ENCODE assay signal across 24 cellular contexts in genomic region chr13:85373322-85373721, GRCh38.
DNase-seq lines count a peak whose midpoint lies in the region; ATAC-seq, FAIRE-seq and TF ChIP-seq lines count a peak whose summit lies in the region.
"Had no signal": no experiment of that assay in that cellular context is flagged by ENCODE, and none has a peak within 500 bp of the region (broad histone marks: within the 10 kb centered on the region; RNA-seq: fewer than 3 reads in every experiment).

No MANE protein-coding gene starts in this region.

- FAIRE-seq in HepG2 (lab: Jason Lieb, UNC): no peak
- FAIRE-seq: GM12892, GM18507, HTR-8/SVneo had no signal

- intact Hi-C loops in HepG2 (cut with micrococcal nuclease; ENCODE audit: unreplicated experiment) (no loop called here), right lobe of liver (cut with DNase I) (no loop called here), PC-3 (cut with micrococcal nuclease) (loop anchor here (10.0 kb wide), 1 partner anchor 131 kb away; no protein-coding TSS in a partner anchor)

- no peaks in the 10 kb centered on the region for H3K9me2 ChIP-seq in PC-3 (replicated peaks; ENCODE audit: low read length)
- no peaks in the 10 kb centered on the region for H3K9me2 ChIP-seq in GM23338 (ENCODE audit: insufficient read depth)

- no TSS peak for BruUV-seq in HepG2 (replicated peaks; lab: Mats Ljungman, UMichigan)
- BruUV-seq in PC-3 (replicated peaks; lab: Mats Ljungman, UMichigan): no TSS peak

- no peak overlapping the region for H3K4me3 Mint-ChIP-seq in GM23338
- H3K4me3 Mint-ChIP-seq: CD4-positive, alpha-beta T cell; HFFc6 had no signal

- H3K27me3 Mint-ChIP-seq in GM23338 (ENCODE audit: insufficient read depth, low read depth, poor library complexity): no peaks in the 10 kb centered on the region
- H3K27me3 Mint-ChIP-seq: CD4-positive, alpha-beta T cell had no signal

- H3K4me3 ChIP-seq in HepG2 (replicated peaks in 1 of 3; ENCODE audit: insufficient read depth in 1 of 3, low read depth in 2 of 3, low read length in 3 of 3) (no peak overlapping the region), right lobe of liver (no peak overlapping the region), PC-3 (ENCODE audit: low read length) (no peak overlapping the region), GM23338 (no peak overlapping the region)

- H3K27ac ChIP-seq in HepG2 (ENCODE audit: extremely low read length, insufficient read depth, low read length) (no peak overlapping the region), right lobe of liver (no peak overlapping the region), PC-3 (ENCODE audit: low read length) (no peak overlapping the region), epithelial cell of prostate (peak overlapping the region; percentile 17), GM23338 (ENCODE audit: low read depth) (no peak overlapping the region)

- H3K4me1 ChIP-seq in HepG2 (ENCODE audit: insufficient read depth, low read length) (peaks cover 32% of the 10 kb centered on the region), right lobe of liver (no peaks in the 10 kb centered on the region), PC-3 (ENCODE audit: insufficient read depth, low read length) (peaks cover 12% of the 10 kb centered on the region; the same call in 1 of the 2 replicates), GM23338 (ENCODE audit: insufficient read depth) (no peaks in the 10 kb centered on the region)
- H3K4me1 ChIP-seq: BE2C had no signal

- TF ChIP-seq RAD21 in HepG2 (CRISPR knock-in tag; IDR thresholded peaks at IDR 0.05): no peak

- H3K27me3 ChIP-seq in HepG2 (ENCODE audit: control insufficient read depth in 1 of 2, insufficient read depth in 2 of 2, low read length in 2 of 2): no peaks in the 10 kb centered on the region
- no peaks in the 10 kb centered on the region for H3K27me3 ChIP-seq in right lobe of liver
- H3K27me3 ChIP-seq in PC-3 (ENCODE audit: low read length): no peaks in the 10 kb centered on the region
- no peaks in the 10 kb centered on the region for H3K27me3 ChIP-seq in GM23338 (ENCODE audit: insufficient read depth)
- H3K27me3 ChIP-seq: BE2C had no signal

- no peak overlapping the region for H3K9ac ChIP-seq in HepG2 (ENCODE audit: insufficient read depth, low read depth, low read length)
- no peak overlapping the region for H3K9ac ChIP-seq in PC-3 (ENCODE audit: low read length)

- 0% methylated on average over 3 of the region's 3 CpGs for WGBS in HepG2 (ENCODE audit: low lambda C conversion rate)
- 15% methylated on average over 3 of the region's 3 CpGs for WGBS in right lobe of liver (ENCODE audit: insufficient coverage, low coverage, low lambda C conversion rate, missing lambda C conversion rate)

- in situ Hi-C loops in HepG2 (cut with HindIII; ENCODE audit: extremely low pct_ligation_motif_present, low pct_unique_long_range_greater_than_20kb): no loop called here

- H3F3A ChIP-seq in PC-3 (ENCODE audit: low read length, unreplicated experiment): no peaks in the 10 kb centered on the region
- no peaks in the 10 kb centered on the region for H3F3A ChIP-seq in GM23338 (replicated peaks; ENCODE audit: low read depth)

- DNase-seq in HepG2 (ENCODE audit: low spot score) (peak; percentile 16), right lobe of liver (no peak), PC-3 (peak; percentile 36), epithelial cell of prostate (ENCODE audit: low read depth, low spot score) (no peak), GM23338 (ENCODE audit: low spot score) (no peak)
- DNase-seq: ACHN; BE2C; C1 segment of cervical spinal cord; Caco-2; CD4-positive, alpha-beta T cell; DMS153; DMS79; GDM1; GOT3; H7; HFFc6; KG1 had no signal

- TF ChIP-seq EP300 in HepG2 (IDR thresholded peaks at IDR 0.05; ENCODE audit: low read depth in 2 of 2, low read length in 2 of 2): peak in 1 of 2 experiments; percentile 46; a peak in 1 of 4 replicates
- TF ChIP-seq EP300 in HepG2 (CRISPR knock-in tag; IDR thresholded peaks at IDR 0.05; ENCODE audit: borderline replicate concordance): no peak

- H3K4me2 ChIP-seq in HepG2 (ENCODE audit: low read depth, low read length) (no peak overlapping the region), PC-3 (ENCODE audit: low read length) (no peak overlapping the region; the same call in 1 of the 2 replicates), GM23338 (no peak overlapping the region)

- no peaks in the 10 kb centered on the region for H3K4me1 Mint-ChIP-seq in GM23338

- H3K36me3 Mint-ChIP-seq in GM23338 (ENCODE audit: low read depth): no peaks in the 10 kb centered on the region

- H3K9me3 Mint-ChIP-seq in GM23338: no peaks in the 10 kb centered on the region
- H3K9me3 Mint-ChIP-seq: CD4-positive, alpha-beta T cell; HFFc6 had no signal

- H3K9me3 ChIP-seq in HepG2 (ENCODE audit: low read length) (no peaks in the 10 kb centered on the region), right lobe of liver (no peaks in the 10 kb centered on the region), PC-3 (ENCODE audit: low read length) (no peaks in the 10 kb centered on the region)
- H3K9me3 ChIP-seq: BE2C, Caco-2 had no signal

- ATAC-seq in HepG2: peak; percentile 53; the same call in 2 of the 3 replicates
- no peak for ATAC-seq in right lobe of liver
- peak; percentile 22 for ATAC-seq in PC-3
- ATAC-seq in HG02852 (IDR thresholded peaks at IDR 0.05; ENCODE audit: unreplicated experiment): no peak
- no peak for ATAC-seq in GM23338
- no peak for ATAC-seq in HG03378 (IDR thresholded peaks at IDR 0.05; ENCODE audit: unreplicated experiment)
- no peak for ATAC-seq in HG03521 (IDR thresholded peaks at IDR 0.05; ENCODE audit: unreplicated experiment)
- ATAC-seq: HCT116 had no signal

- TF ChIP-seq POLR2A in HepG2 (IDR thresholded peaks at IDR 0.05; ENCODE audit: insufficient read depth in 1 of 2, low read depth in 2 of 2, low read length in 2 of 2): no peak
- no peak for TF ChIP-seq POLR2A in right lobe of liver (IDR thresholded peaks at IDR 0.05)

- no peaks in the 10 kb centered on the region for H4K20me1 ChIP-seq in HepG2 (ENCODE audit: insufficient read depth, low read length)
- no peaks in the 10 kb centered on the region for H4K20me1 ChIP-seq in PC-3 (ENCODE audit: low read length)
- H4K20me1 ChIP-seq in GM23338 (replicated peaks; ENCODE audit: insufficient read depth): no peaks in the 10 kb centered on the region

- no peak overlapping the region for H3K27ac Mint-ChIP-seq in GM23338
- H3K27ac Mint-ChIP-seq: CD4-positive, alpha-beta T cell; HFFc6 had no signal

- POLR2A ChIA-PET in HepG2 (lab: Yijun Ruan, JAX): no interaction called here
- POLR2A ChIA-PET in PC-3 (lab: Charles Lee; ENCODE audit: unreplicated experiment): no interaction called here

- H3K79me2 ChIP-seq in HepG2 (ENCODE audit: insufficient read depth, low read length) (no peaks in the 10 kb centered on the region), PC-3 (ENCODE audit: low read length) (no peaks in the 10 kb centered on the region), GM23338 (replicated peaks; ENCODE audit: insufficient read depth) (no peaks in the 10 kb centered on the region)

- H2AFZ ChIP-seq in HepG2 (ENCODE audit: low read length) (no peak overlapping the region), PC-3 (ENCODE audit: low read length) (0 out of 2 replicates have a peak overlapping the region, but pooled peaks have one; percentile 45), GM23338 (no peak overlapping the region)

- TF ChIP-seq CTCF in HepG2 (CRISPR knock-in tag; IDR thresholded peaks at IDR 0.05) (no peak), right lobe of liver (IDR thresholded peaks at IDR 0.05) (no peak), PC-3 (conservative IDR thresholded peaks at IDR 0.05; ENCODE audit: low read depth, low read length) (no peak), GM23338 (conservative IDR thresholded peaks at IDR 0.05; ENCODE audit: low read depth in 2 of 2) (no peak)

- CTCF ChIA-PET in HepG2 (lab: Yijun Ruan, JAX; ENCODE audit: low intra/inter-chr PET ratio, low total read pairs) (no interaction called here), PC-3 (lab: Charles Lee) (no interaction called here)

- H3K36me3 ChIP-seq in HepG2 (replicated peaks in 1 of 2; ENCODE audit: control insufficient read depth in 1 of 2, insufficient read depth in 2 of 2, low read length in 2 of 2): no peaks in the 10 kb centered on the region
- H3K36me3 ChIP-seq in right lobe of liver: no peaks in the 10 kb centered on the region
- H3K36me3 ChIP-seq in PC-3 (ENCODE audit: low read depth, low read length): no peaks in the 10 kb centered on the region
- no peaks in the 10 kb centered on the region for H3K36me3 ChIP-seq in GM23338 (ENCODE audit: insufficient read depth)
- H3K36me3 ChIP-seq: BE2C had no signal

TF ChIP-seq in HepG2, 621 proteins besides CTCF, POLR2A, EP300 and RAD21 (continues in another document):
- TF ChIP-seq ZMYM4 (CRISPR knock-in tag; IDR thresholded peaks at IDR 0.05): peak; percentile 80; the same call in 1 of the 2 replicates

TF ChIP-seq in GM23338, 12 proteins besides CTCF, POLR2A, EP300 and RAD21 (continues in another document):
- TF ChIP-seq CREB1 (CRISPR knock-in tag; IDR thresholded peaks at IDR 0.05; ENCODE audit: low read depth) (no peak), JUNB (IDR thresholded peaks at IDR 0.05; ENCODE audit: unreplicated experiment) (no peak), EZH2 (IDR thresholded peaks at IDR 0.05; ENCODE audit: low read depth, unreplicated experiment) (no peak), NANOG (IDR thresholded peaks at IDR 0.05; ENCODE audit: borderline replicate concordance) (no peak), POLR2AphosphoS5 (IDR thresholded peaks at IDR 0.05; ENCODE audit: low read depth) (no peak), ZNF114 (CRISPR knock-in tag; IDR thresholded peaks at IDR 0.05) (no peak)

Comparison
In these comparisons a context has a peak if more than half of its experiments do, and no peak if none do; other contexts are left out.
1. ATAC-seq: peak in HepG2 (single experiment) and PC-3 (single experiment); none in right lobe of liver (0 of 4), HG02852 (single experiment), GM23338 (single experiment), HG03378 (single experiment) and HG03521 (single experiment).
2. DNase-seq: peak in HepG2 (single experiment) and PC-3 (single experiment); none in right lobe of liver (0 of 3), epithelial cell of prostate (single experiment) and GM23338 (single experiment).